17 cellular contexts compared by ENCODE assay signal in genomic region chr9:80157561-80157983, GRCh38.
DNase-seq lines count a peak whose midpoint lies in the region; ATAC-seq and FAIRE-seq lines count a peak whose summit lies in the region.
"Had no signal": no experiment of that assay in that cellular context is flagged by ENCODE, and none has a peak within 500 bp of the region (broad histone marks: within the 10 kb centered on the region; RNA-seq: fewer than 3 reads in every experiment).

No MANE protein-coding gene starts in this region.

- no peaks in the 10 kb centered on the region for H3K4me1 ChIP-seq in small intestine (ENCODE audit: control insufficient read depth in 2 of 2, insufficient read depth in 1 of 2, low read depth in 1 of 2, low read length in 1 of 2)

- no peak for FAIRE-seq in small intestine (lab: Jason Lieb, UNC)

- H3K4me3 ChIP-seq in small intestine (ENCODE audit: low read depth in 1 of 2, low read length in 2 of 2), result no peak overlapping the region
- H3K4me3 ChIP-seq: SJSA1, uterus had no signal

- H3K27me3 ChIP-seq in small intestine (ENCODE audit: control insufficient read depth in 2 of 2, insufficient read depth in 2 of 2, low read length in 2 of 2), result no peaks in the 10 kb centered on the region
- H3K27me3 ChIP-seq: neutrophil, SJSA1, uterus had no signal

- ATAC-seq in GM19395 (IDR thresholded peaks at IDR 0.05; ENCODE audit: unreplicated experiment), result peak; percentile 30
- ATAC-seq: left lobe of liver had no signal

- 33 to 55% (median 33%) methylated on average over 4 of the region's 4 CpGs for WGBS in small intestine, 3 donors

- H3K27ac ChIP-seq in small intestine (ENCODE audit: low read depth in 1 of 2, low read length in 1 of 2), result no peak overlapping the region
- H3K27ac ChIP-seq: neutrophil, SJSA1, uterus had no signal

- no peaks in the 10 kb centered on the region for H3K36me3 ChIP-seq in small intestine (ENCODE audit: control insufficient read depth in 2 of 2, insufficient read depth in 2 of 2, low read length in 2 of 2)
- H3K36me3 ChIP-seq: neutrophil, SJSA1, uterus had no signal

- H3K9me3 ChIP-seq in small intestine (ENCODE audit: control insufficient read depth, low read depth), result no peaks in the 10 kb centered on the region
- H3K9me3 ChIP-seq: neutrophil, SJSA1, uterus had no signal

- DNase-seq in AG08395 (ENCODE audit: low spot score) (peak; percentile 5), NCI-H526 treated with DMSO at 0.1 percent for 48 hours (lab: John Stamatoyannopoulos, UW) (peak; percentile 11), fibroblast of peridontal ligament (ENCODE audit: extremely low read depth) (peak; percentile 31), NCI-H1694 treated with DMSO at 0.1 percent for 48 hours (lab: John Stamatoyannopoulos, UW) (no peak), small intestine (no peak), hippocampal formation (lab: John Stamatoyannopoulos, UW) (no peak)
- DNase-seq in effector CD8-positive, alpha-beta T cell (lab: John Stamatoyannopoulos, UW), result no peak
- DNase-seq: AML-193; central memory CD4-positive, alpha-beta T cell; MM.1S; NCI-H510A; stimulated activated CD8-positive, alpha-beta memory T cell treated with anti-CD3 and anti-CD28 coated beads, Interleukin-4, amount 100 ng/mL, for 48 hours; uterus had no signal

Comparison
In these comparisons a context has a peak if more than half of its experiments do, and no peak if none do; other contexts are left out.
1. DNase-seq: peak in AG08395 (single experiment), NCI-H526 treated with DMSO at 0.1 percent for 48 hours (single experiment) and fibroblast of peridontal ligament (single experiment); none in NCI-H1694 treated with DMSO at 0.1 percent for 48 hours (single experiment), effector CD8-positive, alpha-beta T cell (single experiment), small intestine (single experiment) and hippocampal formation (0 of 2).